In genomic region chr19:370641-371330, GRCh38 we compare ENCODE assay signal across 13 cellular contexts.
"Had no signal": no experiment of that assay in that cellular context is flagged by ENCODE, and none has a peak within 500 bp of the region (broad histone marks: within the 10 kb centered on the region; RNA-seq: fewer than 3 reads in every experiment).

No MANE protein-coding gene starts in this region.

- H3K9me3 ChIP-seq: ascending aorta, breast epithelium had no signal

- H3K4me3 Mint-ChIP-seq: activated CD8-positive, alpha-beta T cell treated with anti-CD3 and anti-CD28 coated beads for 36 hours; neural crest cell; T-helper 1 cell treated with Interleukin-12 subunit alpha and Interleukin-12 subunit beta and Interleukin-4 antibody, amounts not matched to agents 30 μg/mL and 1 μg/mL, for 36 hours; WTC11 had no signal

- H3K27ac Mint-ChIP-seq: activated CD8-positive, alpha-beta T cell treated with anti-CD3 and anti-CD28 coated beads for 36 hours; T-helper 1 cell treated with Interleukin-12 subunit alpha and Interleukin-12 subunit beta and Interleukin-4 antibody, amounts not matched to agents 30 μg/mL and 1 μg/mL, for 36 hours; WTC11 had no signal

- H3K4me1 Mint-ChIP-seq: WTC11 had no signal

- H3K36me3 Mint-ChIP-seq: WTC11 had no signal

- H3K9me3 Mint-ChIP-seq: activated CD8-positive, alpha-beta T cell treated with anti-CD3 and anti-CD28 coated beads for 36 hours; neural crest cell; T-helper 1 cell treated with Interleukin-12 subunit alpha and Interleukin-12 subunit beta and Interleukin-4 antibody, amounts not matched to agents 30 μg/mL and 1 μg/mL, for 36 hours; WTC11 had no signal

- DNase-seq: activated CD4-positive, alpha-beta T cell treated with anti-CD3 and anti-CD28 coated beads for 4 hours; activated CD8-positive, alpha-beta T cell treated with anti-CD3 and anti-CD28 coated beads for 36 hours; activated naive CD4-positive, alpha-beta T cell treated with Interleukin-2 at 50 U/mL for 16 hours; SIG-M5; stimulated activated CD4-positive, alpha-beta T cell treated with anti-CD3 and anti-CD28 coated beads, Interleukin-4, amount 100 ng/mL, for 24 hours; stimulated activated naive CD4-positive, alpha-beta T cell had no signal

- H3K27ac ChIP-seq: ascending aorta, breast epithelium, skin epidermis, tibial nerve had no signal

- ATAC-seq: activated CD8-positive, alpha-beta T cell treated with anti-CD3 and anti-CD28 coated beads for 36 hours; WTC11 had no signal

- H3K4me3 ChIP-seq: ascending aorta, breast epithelium, skin epidermis, tibial nerve had no signal

- H3K27me3 ChIP-seq: ascending aorta had no signal

- H3K36me3 ChIP-seq: ascending aorta, breast epithelium, tibial nerve had no signal

- H3K4me1 ChIP-seq: ascending aorta, tibial nerve had no signal
